Comparison of ENCODE assay signal across 16 cellular contexts in the genomic region with DNA sequence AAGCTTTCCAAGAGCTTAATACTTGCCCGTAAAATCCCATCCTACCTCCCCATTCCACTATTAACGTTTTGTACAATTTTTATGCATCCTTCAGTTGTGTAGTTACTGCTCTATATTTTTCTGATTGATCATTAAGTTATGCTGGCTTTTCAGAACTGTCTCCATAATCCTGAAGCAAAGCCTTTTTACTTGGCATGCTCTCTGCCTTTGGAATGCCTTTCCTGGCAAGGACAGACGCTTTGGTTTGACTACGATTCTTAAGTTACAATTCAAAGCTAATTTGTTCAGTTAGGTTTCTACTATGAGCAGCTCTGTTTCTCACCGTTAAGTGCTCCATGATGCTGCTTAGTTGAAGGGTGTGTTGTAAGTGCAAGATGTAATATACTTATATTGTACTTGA.
DNase-seq lines count a peak whose midpoint lies in the region; ATAC-seq, FAIRE-seq and TF ChIP-seq lines count a peak whose summit lies in the region.
"Had no signal": no experiment of that assay in that cellular context is flagged by ENCODE, and none has a peak within 500 bp of the region (broad histone marks: within the 10 kb centered on the region; RNA-seq: fewer than 3 reads in every experiment).

No MANE protein-coding gene starts in this region.

- H3K27me3 Mint-ChIP-seq in astrocyte (ENCODE audit: low read depth, unreplicated experiment) = peaks cover 11% of the 10 kb centered on the region
- H3K27me3 Mint-ChIP-seq in activated naive CD8-positive, alpha-beta T cell treated with anti-CD3 and anti-CD28 coated beads for 36 hours = peaks cover 52% of the 10 kb centered on the region
- H3K27me3 Mint-ChIP-seq in activated T-cell treated with anti-CD3 and anti-CD28 coated beads, Interleukin-2, amount 50 U/mL, for 4 hours (ENCODE audit: low read depth) = peaks cover 46% of the 10 kb centered on the region
- peaks cover 55% of the 10 kb centered on the region for H3K27me3 Mint-ChIP-seq in stimulated activated naive CD8-positive, alpha-beta T cell treated with anti-CD3 and anti-CD28 coated beads, Interleukin-15, amount 100 ng/mL, for 72 hours

- H3K27ac Mint-ChIP-seq in astrocyte (ENCODE audit: unreplicated experiment) = no peak overlapping the region
- no peak overlapping the region for H3K27ac Mint-ChIP-seq in activated naive CD8-positive, alpha-beta T cell treated with anti-CD3 and anti-CD28 coated beads for 36 hours
- no peak overlapping the region for H3K27ac Mint-ChIP-seq in stimulated activated naive CD8-positive, alpha-beta T cell treated with anti-CD3 and anti-CD28 coated beads, Interleukin-15, amount 100 ng/mL, for 72 hours
- H3K27ac Mint-ChIP-seq: activated CD8-positive, alpha-beta memory T cell treated with anti-CD3 and anti-CD28 coated beads, Interleukin-2, amount 10 ng/mL, durations not matched to agents 7 days and 5 days; activated naive CD4-positive, alpha-beta T cell treated with anti-CD3 and anti-CD28 coated beads, Interleukin-2, amount 50 U/mL, for 72 hours had no signal

- H3K4me1 Mint-ChIP-seq in astrocyte (ENCODE audit: low read depth, unreplicated experiment) = peaks cover 7% of the 10 kb centered on the region
- peaks cover 18% of the 10 kb centered on the region for H3K4me1 Mint-ChIP-seq in activated naive CD8-positive, alpha-beta T cell treated with anti-CD3 and anti-CD28 coated beads for 36 hours
- peaks cover 13% of the 10 kb centered on the region for H3K4me1 Mint-ChIP-seq in activated T-cell treated with anti-CD3 and anti-CD28 coated beads, Interleukin-2, amount 50 U/mL, for 4 hours (ENCODE audit: low read depth)
- peaks cover 11% of the 10 kb centered on the region for H3K4me1 Mint-ChIP-seq in stimulated activated naive CD8-positive, alpha-beta T cell treated with anti-CD3 and anti-CD28 coated beads, Interleukin-15, amount 100 ng/mL, for 72 hours

- peaks cover 7% of the 10 kb centered on the region for H3K9me3 Mint-ChIP-seq in astrocyte (ENCODE audit: unreplicated experiment)
- no peaks in the 10 kb centered on the region for H3K9me3 Mint-ChIP-seq in activated naive CD8-positive, alpha-beta T cell treated with anti-CD3 and anti-CD28 coated beads for 36 hours
- H3K9me3 Mint-ChIP-seq in activated T-cell treated with anti-CD3 and anti-CD28 coated beads, Interleukin-2, amount 50 U/mL, for 4 hours = no peaks in the 10 kb centered on the region
- no peaks in the 10 kb centered on the region for H3K9me3 Mint-ChIP-seq in stimulated activated naive CD8-positive, alpha-beta T cell treated with anti-CD3 and anti-CD28 coated beads, Interleukin-15, amount 100 ng/mL, for 72 hours
- H3K9me3 Mint-ChIP-seq: activated naive CD4-positive, alpha-beta T cell treated with anti-CD3 and anti-CD28 coated beads, Interleukin-2, amount 50 U/mL, for 72 hours had no signal

- H3K4me1 ChIP-seq in astrocyte (ENCODE audit: insufficient read depth, low read length) (peaks cover 4% of the 10 kb centered on the region), hepatocyte (ENCODE audit: insufficient read depth) (peaks cover 14% of the 10 kb centered on the region)
- H3K4me1 ChIP-seq: BE2C had no signal

- H3K4me3 ChIP-seq in astrocyte (ENCODE audit: insufficient read depth, low read depth, low read length) (no peak overlapping the region), hepatocyte (no peak overlapping the region)

- no peaks in the 10 kb centered on the region for H3K79me2 ChIP-seq in astrocyte (ENCODE audit: insufficient read depth, low read length)
- H3K79me2 ChIP-seq in hepatocyte = no peaks in the 10 kb centered on the region

- FAIRE-seq in astrocyte (lab: Jason Lieb, UNC) = peak; percentile 56
- FAIRE-seq: GM12892 had no signal

- H4K20me1 ChIP-seq in astrocyte (ENCODE audit: insufficient read depth, low read length) (no peaks in the 10 kb centered on the region), hepatocyte (ENCODE audit: insufficient read depth, poor library complexity, severe bottlenecking) (no peaks in the 10 kb centered on the region)

- H3K36me3 ChIP-seq in astrocyte (ENCODE audit: insufficient read depth, low read length) = no peaks in the 10 kb centered on the region
- no peaks in the 10 kb centered on the region for H3K36me3 ChIP-seq in hepatocyte (replicated peaks; ENCODE audit: insufficient read depth, low read depth)
- H3K36me3 ChIP-seq: BE2C had no signal

- no peaks in the 10 kb centered on the region for H3K36me3 Mint-ChIP-seq in astrocyte (ENCODE audit: low read depth, unreplicated experiment)
- H3K36me3 Mint-ChIP-seq in activated naive CD8-positive, alpha-beta T cell treated with anti-CD3 and anti-CD28 coated beads for 36 hours = peaks cover 11% of the 10 kb centered on the region
- peaks cover 4% of the 10 kb centered on the region for H3K36me3 Mint-ChIP-seq in activated T-cell treated with anti-CD3 and anti-CD28 coated beads, Interleukin-2, amount 50 U/mL, for 4 hours (ENCODE audit: insufficient read depth)
- H3K36me3 Mint-ChIP-seq: activated naive CD4-positive, alpha-beta T cell treated with anti-CD3 and anti-CD28 coated beads, Interleukin-2, amount 50 U/mL, for 72 hours had no signal

- H3K4me2 ChIP-seq in astrocyte (ENCODE audit: low read length) = peak overlapping the region; percentile 30
- H3K4me2 ChIP-seq in hepatocyte = peak overlapping the region; percentile 10

- 63% methylated on average over 5 of the region's 5 CpGs for WGBS in hepatocyte (ENCODE audit: low lambda C conversion rate, missing lambda C conversion rate)

- H2AFZ ChIP-seq in astrocyte (ENCODE audit: low read depth, low read length) (no peak overlapping the region), hepatocyte (no peak overlapping the region)

- no peaks in the 10 kb centered on the region for H3K9me2 ChIP-seq in hepatocyte (replicated peaks; ENCODE audit: insufficient read depth)

- ATAC-seq in HG02798 (IDR thresholded peaks at IDR 0.05; ENCODE audit: poor library complexity, unreplicated experiment) = no peak
- ATAC-seq in activated T-cell treated with anti-CD3 and anti-CD28 coated beads, Interleukin-2, amount 50 U/mL, for 4 hours = no peak
- ATAC-seq in stimulated activated naive CD8-positive, alpha-beta T cell treated with anti-CD3 and anti-CD28 coated beads, Interleukin-15, amount 100 ng/mL, for 72 hours = no peak
- ATAC-seq: activated CD8-positive, alpha-beta memory T cell treated with anti-CD3 and anti-CD28 coated beads, Interleukin-2, amount 10 ng/mL, durations not matched to agents 7 days and 5 days; activated naive CD4-positive, alpha-beta T cell treated with anti-CD3 and anti-CD28 coated beads, Interleukin-2, amount 50 U/mL, for 72 hours had no signal

- H3K27me3 ChIP-seq in astrocyte (ENCODE audit: insufficient read depth, low read length) = no peaks in the 10 kb centered on the region
- peaks cover 18% of the 10 kb centered on the region for H3K27me3 ChIP-seq in hepatocyte
- H3K27me3 ChIP-seq: BE2C had no signal

- H3K9me3 ChIP-seq in astrocyte (ENCODE audit: insufficient read depth, low read depth, low read length) (no peaks in the 10 kb centered on the region), hepatocyte (ENCODE audit: low read depth) (no peaks in the 10 kb centered on the region)
- H3K9me3 ChIP-seq: BE2C had no signal

- DNase-seq in GM03348 (ENCODE audit: low spot score) = peak; percentile 52
- DNase-seq in astrocyte (ENCODE audit: low read depth) = peak; percentile 69
- DNase-seq in hepatocyte (ENCODE audit: low spot score) = no peak
- DNase-seq in stromal cell of bone marrow (ENCODE audit: low read depth) = peak; percentile 33
- no peak for DNase-seq in activated naive CD8-positive, alpha-beta T cell treated with anti-CD3 and anti-CD28 coated beads for 36 hours
- no peak for DNase-seq in activated T-cell treated with anti-CD3 and anti-CD28 coated beads, Interleukin-2, amount 50 U/mL, for 4 hours
- no peak for DNase-seq in stimulated activated naive CD8-positive, alpha-beta T cell treated with anti-CD3 and anti-CD28 coated beads, Interleukin-15, amount 100 ng/mL, for 72 hours
- DNase-seq: activated CD8-positive, alpha-beta memory T cell treated with anti-CD3 and anti-CD28 coated beads, Interleukin-2, amount 10 ng/mL, durations not matched to agents 7 days and 5 days; BE2C; cortex of kidney; NCI-H1930; SIG-M5; stimulated activated CD4-positive, alpha-beta T cell treated with anti-CD3 and anti-CD28 coated beads, Interleukin-12 subunit alpha, Interleukin-12 subunit beta, amount 100 ng/mL, for 4 hours had no signal

- no peak overlapping the region for H3K4me3 Mint-ChIP-seq in astrocyte (ENCODE audit: unreplicated experiment)
- H3K4me3 Mint-ChIP-seq in activated naive CD8-positive, alpha-beta T cell treated with anti-CD3 and anti-CD28 coated beads for 36 hours = no peak overlapping the region
- no peak overlapping the region for H3K4me3 Mint-ChIP-seq in activated T-cell treated with anti-CD3 and anti-CD28 coated beads, Interleukin-2, amount 50 U/mL, for 4 hours
- no peak overlapping the region for H3K4me3 Mint-ChIP-seq in stimulated activated naive CD8-positive, alpha-beta T cell treated with anti-CD3 and anti-CD28 coated beads, Interleukin-15, amount 100 ng/mL, for 72 hours
- H3K4me3 Mint-ChIP-seq: activated CD8-positive, alpha-beta memory T cell treated with anti-CD3 and anti-CD28 coated beads, Interleukin-2, amount 10 ng/mL, durations not matched to agents 7 days and 5 days had no signal

- no peak overlapping the region for H3K9ac ChIP-seq in astrocyte (ENCODE audit: low read length)

- H3K27ac ChIP-seq in astrocyte (ENCODE audit: low read depth, low read length) (no peak overlapping the region), hepatocyte (peak overlapping the region; percentile 24)

- no peak for TF ChIP-seq CTCF in astrocyte (IDR thresholded peaks at IDR 0.05; ENCODE audit: insufficient read depth, low read depth, low read length)
- TF ChIP-seq CTCF in hepatocyte (IDR thresholded peaks at IDR 0.05; ENCODE audit: poor library complexity) = no peak

Comparison
In these comparisons a context has a peak if more than half of its experiments do, and no peak if none do; other contexts are left out.
1. DNase-seq: peak in GM03348 (single experiment), astrocyte (single experiment) and stromal cell of bone marrow (single experiment); none in hepatocyte (single experiment), activated naive CD8-positive, alpha-beta T cell treated with anti-CD3 and anti-CD28 coated beads for 36 hours (single experiment), activated T-cell treated with anti-CD3 and anti-CD28 coated beads, Interleukin-2, amount 50 U/mL, for 4 hours (single experiment) and stimulated activated naive CD8-positive, alpha-beta T cell treated with anti-CD3 and anti-CD28 coated beads, Interleukin-15, amount 100 ng/mL, for 72 hours (0 of 2).